1 cellular context compared by ENCODE assay signal in genomic region chr17:39153541-39154111, GRCh38.
TF ChIP-seq lines count a peak whose summit lies in the region.

No MANE protein-coding gene starts in this region.

TF ChIP-seq in HepG2, 621 proteins besides CTCF, POLR2A, EP300 and RAD21 (continued from another document):
- TF ChIP-seq ZBTB25 (CRISPR knock-in tag; IDR thresholded peaks at IDR 0.05): peak; percentile 59; the same call in 1 of the 2 replicates
